17 cellular contexts compared by ENCODE assay signal in genomic region chr18:23539911-23540475, GRCh38. TPM values are rescaled to one million over a fixed set of nuclear protein-coding genes. Genes with fewer than 3 reads are reported as not detected.
DNase-seq lines count a peak whose midpoint lies in the region; ATAC-seq and TF ChIP-seq lines count a peak whose summit lies in the region.
"Had no signal": no experiment of that assay in that cellular context is flagged by ENCODE, and none has a peak within 500 bp of the region (broad histone marks: within the 10 kb centered on the region; RNA-seq: fewer than 3 reads in every experiment).

No MANE protein-coding gene starts in this region.

- H3K9me2 ChIP-seq in OCI-LY7 (ENCODE audit: insufficient read depth, low read length) = no peaks in the 10 kb centered on the region

- H3K4me3 Mint-ChIP-seq in CD4-positive, CD25-positive, alpha-beta regulatory T cell = peak overlapping the region in 1 of 4 donors; percentile 41
- H3K4me3 Mint-ChIP-seq in IgD-negative memory B cell (peak overlapping the region in 3 of 4 donors; percentile 46 to 73 (median 63)), mesothelial cell of epicardium (no peak overlapping the region)
- no peak overlapping the region for H3K4me3 Mint-ChIP-seq in activated naive CD8-positive, alpha-beta T cell treated with anti-CD3 and anti-CD28 coated beads, Interleukin-2, amount 50 U/mL, for 24 hours
- H3K4me3 Mint-ChIP-seq: nephron progenitor cell had no signal

- DNase-seq in CD4-positive, CD25-positive, alpha-beta regulatory T cell = no peak
- DNase-seq in activated naive CD8-positive, alpha-beta T cell treated with anti-CD3 and anti-CD28 coated beads, Interleukin-2, amount 50 U/mL, for 24 hours = no peak
- DNase-seq in mesothelial cell of epicardium (ENCODE audit: low spot score in 2 of 2, unreplicated experiment in 2 of 2) = no peak
- no peak for DNase-seq in OCI-LY7 (ENCODE audit: low spot score)
- DNase-seq in NCI-H524 treated with DMSO at 0.1 percent for 48 hours (lab: John Stamatoyannopoulos, UW) = no peak
- DNase-seq: activated T-cell treated with anti-CD3 and anti-CD28 coated beads, Interleukin-2, amount 50 U/mL, for 4 hours; COR-L47; kidney; NCI-H2029 treated with DMSO at 0.1 percent for 48 hours; NCI-H774; nephron progenitor cell; SHP77 treated with DMSO at 0.1 percent for 48 hours had no signal

- H3K27me3 ChIP-seq in CD4-positive, CD25-positive, alpha-beta regulatory T cell (ENCODE audit: control insufficient read depth, insufficient read depth, low read length) = no peaks in the 10 kb centered on the region
- H3K27me3 ChIP-seq: right atrium auricular region had no signal

- no peaks in the 10 kb centered on the region for H4K20me1 ChIP-seq in OCI-LY7 (ENCODE audit: insufficient read depth, low read length)

- no TSS peak for BruUV-seq in OCI-LY7 (replicated peaks; lab: Mats Ljungman, UMichigan)

- H3K9me3 ChIP-seq in CD4-positive, CD25-positive, alpha-beta regulatory T cell (ENCODE audit: control insufficient read depth in 2 of 2, low read length in 2 of 2) = no peaks in the 10 kb centered on the region
- H3K9me3 ChIP-seq in OCI-LY7 (ENCODE audit: low read length) = no peaks in the 10 kb centered on the region
- H3K9me3 ChIP-seq: HAP-1, right atrium auricular region had no signal

- intact Hi-C loops in OCI-LY7 (cut with micrococcal nuclease; ENCODE audit: unreplicated experiment) = no loop called here

- no peaks in the 10 kb centered on the region for H3K9me3 Mint-ChIP-seq in CD4-positive, CD25-positive, alpha-beta regulatory T cell
- H3K9me3 Mint-ChIP-seq in IgD-negative memory B cell (no peaks in the 10 kb centered on the region), mesothelial cell of epicardium (no peaks in the 10 kb centered on the region)
- no peaks in the 10 kb centered on the region for H3K9me3 Mint-ChIP-seq in activated naive CD8-positive, alpha-beta T cell treated with anti-CD3 and anti-CD28 coated beads, Interleukin-2, amount 50 U/mL, for 24 hours
- H3K9me3 Mint-ChIP-seq: activated T-cell treated with anti-CD3 and anti-CD28 coated beads, Interleukin-2, amount 50 U/mL, for 4 hours; nephron progenitor cell had no signal

- peak overlapping the region in 2 of 3 donors; percentile 67 to 75 for H3K27ac Mint-ChIP-seq in CD4-positive, CD25-positive, alpha-beta regulatory T cell
- H3K27ac Mint-ChIP-seq in IgD-negative memory B cell (peak overlapping the region in 2 of 3 donors; percentile 14 to 77), mesothelial cell of epicardium (peak overlapping the region; percentile 50)
- peak overlapping the region; percentile 7 for H3K27ac Mint-ChIP-seq in activated naive CD8-positive, alpha-beta T cell treated with anti-CD3 and anti-CD28 coated beads, Interleukin-2, amount 50 U/mL, for 24 hours
- H3K27ac Mint-ChIP-seq: nephron progenitor cell had no signal

- CTCF ChIA-PET in OCI-LY7 (lab: Charles Lee; ENCODE audit: unreplicated experiment) = no interaction called here

- no peaks in the 10 kb centered on the region for H3K27me3 Mint-ChIP-seq in CD4-positive, CD25-positive, alpha-beta regulatory T cell
- H3K27me3 Mint-ChIP-seq in IgD-negative memory B cell (no peaks in the 10 kb centered on the region), mesothelial cell of epicardium (ENCODE audit: low read depth) (no peaks in the 10 kb centered on the region)
- no peaks in the 10 kb centered on the region for H3K27me3 Mint-ChIP-seq in activated naive CD8-positive, alpha-beta T cell treated with anti-CD3 and anti-CD28 coated beads, Interleukin-2, amount 50 U/mL, for 24 hours

- no peak overlapping the region for H2AFZ ChIP-seq in OCI-LY7 (ENCODE audit: low read length)

- no peak overlapping the region for H3K27ac ChIP-seq in CD4-positive, CD25-positive, alpha-beta regulatory T cell (ENCODE audit: insufficient read depth, low read length, poor library complexity, severe bottlenecking)
- H3K27ac ChIP-seq in OCI-LY7 (ENCODE audit: low read depth, low read length, poor library complexity, severe bottlenecking) = no peak overlapping the region
- H3K27ac ChIP-seq: VCaP had no signal

- POLR2A ChIA-PET in OCI-LY7 (lab: Charles Lee) = interaction anchor here (0.6 to 1.5 kb wide), 3 partner anchors 20 to 964 kb away, joined by 3 to 5 read pairs (median 4); no protein-coding TSS in a partner anchor

- peaks cover 99% of the 10 kb centered on the region for H3K36me3 ChIP-seq in CD4-positive, CD25-positive, alpha-beta regulatory T cell (ENCODE audit: control insufficient read depth, insufficient read depth, low read length)
- peaks cover 98% of the 10 kb centered on the region for H3K36me3 ChIP-seq in OCI-LY7 (ENCODE audit: insufficient read depth, low read length)

- TF ChIP-seq CTCF in mesothelial cell of epicardium (IDR thresholded peaks at IDR 0.05; ENCODE audit: unreplicated experiment) = no peak
- no peak for TF ChIP-seq CTCF in OCI-LY7 (conservative IDR thresholded peaks at IDR 0.05; ENCODE audit: low read length)

- H3K4me3 ChIP-seq in CD4-positive, CD25-positive, alpha-beta regulatory T cell (ENCODE audit: low read depth, low read length) = no peak overlapping the region
- H3K4me3 ChIP-seq in OCI-LY7 (ENCODE audit: low read depth, low read length, poor library complexity, severe bottlenecking) = no peak overlapping the region
- H3K4me3 ChIP-seq: HAP-1, right atrium auricular region had no signal

- H3K4me2 ChIP-seq in OCI-LY7 (ENCODE audit: low read length) = no peak overlapping the region

- no peaks in the 10 kb centered on the region for H3K4me1 ChIP-seq in CD4-positive, CD25-positive, alpha-beta regulatory T cell (ENCODE audit: control insufficient read depth, insufficient read depth, low read length, poor library complexity, severe bottlenecking)
- H3K4me1 ChIP-seq in OCI-LY7 (ENCODE audit: insufficient read depth, low read length, poor library complexity, severe bottlenecking) = no peaks in the 10 kb centered on the region
- H3K4me1 ChIP-seq: HAP-1 had no signal

- H3K4me1 Mint-ChIP-seq in CD4-positive, CD25-positive, alpha-beta regulatory T cell = peaks cover 9 to 23% (median 14%) of the 10 kb centered on the region in 4 donors
- peaks cover 28 to 35% (median 28%) of the 10 kb centered on the region in 3 donors for H3K4me1 Mint-ChIP-seq in IgD-negative memory B cell
- peaks cover 28% of the 10 kb centered on the region for H3K4me1 Mint-ChIP-seq in activated naive CD8-positive, alpha-beta T cell treated with anti-CD3 and anti-CD28 coated beads, Interleukin-2, amount 50 U/mL, for 24 hours
- H3K4me1 Mint-ChIP-seq in mesothelial cell of epicardium = peaks cover 24% of the 10 kb centered on the region
- H3K4me1 Mint-ChIP-seq: nephron progenitor cell had no signal

- ATAC-seq in CD4-positive, CD25-positive, alpha-beta regulatory T cell (ENCODE audit: low read depth in 2 of 2) = no peak
- no peak for ATAC-seq in activated naive CD8-positive, alpha-beta T cell treated with anti-CD3 and anti-CD28 coated beads, Interleukin-2, amount 50 U/mL, for 24 hours
- ATAC-seq in GM19463 (IDR thresholded peaks at IDR 0.05; ENCODE audit: unreplicated experiment) = no peak

- no peaks in the 10 kb centered on the region for H3K79me2 ChIP-seq in OCI-LY7 (ENCODE audit: insufficient read depth, low read depth, low read length)

- H3K36me3 Mint-ChIP-seq in CD4-positive, CD25-positive, alpha-beta regulatory T cell = peaks cover 57% of the 10 kb centered on the region
- H3K36me3 Mint-ChIP-seq in IgD-negative memory B cell (peaks cover 3% of the 10 kb centered on the region), mesothelial cell of epicardium (peaks cover 52% of the 10 kb centered on the region)
- peaks cover 57% of the 10 kb centered on the region for H3K36me3 Mint-ChIP-seq in activated naive CD8-positive, alpha-beta T cell treated with anti-CD3 and anti-CD28 coated beads, Interleukin-2, amount 50 U/mL, for 24 hours (ENCODE audit: low read depth)

RNA-seq across cellular contexts. Expression of gene RMC1, which starts 36.7 kb away (rescaled TPM):
- 62.1 TPM for total RNA-seq in CD4-positive, CD25-positive, alpha-beta regulatory T cell
- 10 to 100 TPM; 36.8 to 51.8 (median 44.0) TPM for polyA plus RNA-seq in CD4-positive, CD25-positive, alpha-beta regulatory T cell
- 73.0 TPM for polyA plus RNA-seq in IgD-negative memory B cell
- total RNA-seq in mesothelial cell of epicardium (18.8 to 20.0 TPM (median 19.4 TPM) in 3 replicates), OCI-LY7 (2022) (36.2 and 41.5 TPM in 2 replicates)
- 28.4 and 32.8 TPM in 2 replicates for total RNA-seq in OCI-LY7 (2014; rRNA removed; shearing (Covaris generic))

RNA-seq across cellular contexts. Expression of gene NPC1, which starts 46.3 kb away (rescaled TPM):
- 86.9 TPM for total RNA-seq in CD4-positive, CD25-positive, alpha-beta regulatory T cell
- 10 to 100 TPM; 17.4 to 24.3 (median 20.4) TPM for polyA plus RNA-seq in CD4-positive, CD25-positive, alpha-beta regulatory T cell
- 10.7 TPM for polyA plus RNA-seq in IgD-negative memory B cell
- total RNA-seq in mesothelial cell of epicardium = 35.5 to 39.9 TPM (median 35.8 TPM) in 3 replicates
- 22.3 and 26.0 TPM in 2 replicates for total RNA-seq in OCI-LY7 (2014; rRNA removed; shearing (Covaris generic))
- total RNA-seq in OCI-LY7 (2022) = 38.9 and 40.7 TPM in 2 replicates

Comparison
In these comparisons a context has a peak if more than half of its experiments do, and no peak if none do; other contexts are left out.
1. H3K27ac Mint-ChIP-seq: peak in every context shown above with its lines; median percentile 71 in CD4-positive, CD25-positive, alpha-beta regulatory T cell; 50 in mesothelial cell of epicardium; 46 in IgD-negative memory B cell; 7 in activated naive CD8-positive, alpha-beta T cell treated with anti-CD3 and anti-CD28 coated beads, Interleukin-2, amount 50 U/mL, for 24 hours.
2. H3K4me3 Mint-ChIP-seq: peak in IgD-negative memory B cell (3 of 4); none in activated naive CD8-positive, alpha-beta T cell treated with anti-CD3 and anti-CD28 coated beads, Interleukin-2, amount 50 U/mL, for 24 hours (single experiment) and mesothelial cell of epicardium (single experiment).